Comparison of ENCODE assay signal across 19 cellular contexts in genomic region chr12:95884998-95885397, GRCh38. TPM values are rescaled to one million over a fixed set of nuclear protein-coding genes. Genes with fewer than 3 reads are reported as not detected.
"Had no signal": no experiment of that assay in that cellular context is flagged by ENCODE, and none has a peak within 500 bp of the region (broad histone marks: within the 10 kb centered on the region; RNA-seq: fewer than 3 reads in every experiment).

No MANE protein-coding gene starts in this region.

- H3K27me3 ChIP-seq: dorsolateral prefrontal cortex, esophagus squamous epithelium had no signal

- H3K4me3 Mint-ChIP-seq: activated B cell treated with CpG ODN at 0.5 μM for 24 hours; activated CD4-positive, alpha-beta T cell treated with anti-CD3 and anti-CD28 coated beads, Interleukin-2, amount 10 ng/mL, durations not matched to agents 7 days and 5 days; brain; memory B cell; nephron; type B pancreatic cell had no signal

- H3K36me3 ChIP-seq: esophagus squamous epithelium had no signal

- H3K27ac ChIP-seq: dorsolateral prefrontal cortex, esophagus squamous epithelium had no signal

- H3K36me3 Mint-ChIP-seq: brain, type B pancreatic cell had no signal

- ATAC-seq: SK-N-SH treated with all-trans-retinoic acid at 6 μM for 48 hours had no signal

- H3K27me3 Mint-ChIP-seq: brain, progenitor cell of endocrine pancreas, type B pancreatic cell had no signal

- DNase-seq: activated B cell treated with CpG ODN at 0.5 μM for 24 hours; activated CD4-positive, alpha-beta T cell treated with anti-CD3 and anti-CD28 coated beads, Interleukin-2, amount 10 ng/mL, durations not matched to agents 7 days and 5 days; activated CD8-positive, alpha-beta memory T cell treated with anti-CD3 and anti-CD28 coated beads for 24 hours; activated naive CD4-positive, alpha-beta T cell treated with anti-CD3 and anti-CD28 coated beads, Interleukin-2, amount 50 U/mL, for 16 hours; activated T-cell treated with anti-CD3 and anti-CD28 coated beads for 4 hours; dorsolateral prefrontal cortex; esophagus squamous epithelium; kidney glomerular epithelial cell; occipital lobe; stimulated activated CD4-positive, alpha-beta T cell treated with anti-CD3 and anti-CD28 coated beads, Interleukin-2, amount 100 ng/mL, for 48 hours; stimulated activated naive CD4-positive, alpha-beta T cell treated with Interleukin-2 at 50 U/mL for 16 hours had no signal

- H3K4me1 ChIP-seq: esophagus squamous epithelium had no signal

- H3K4me1 Mint-ChIP-seq: activated B cell treated with CpG ODN at 0.5 μM for 24 hours; activated CD4-positive, alpha-beta T cell treated with anti-CD3 and anti-CD28 coated beads, Interleukin-2, amount 10 ng/mL, durations not matched to agents 7 days and 5 days; brain; memory B cell; nephron had no signal

- H3K27ac Mint-ChIP-seq: activated B cell treated with CpG ODN at 0.5 μM for 24 hours; activated CD4-positive, alpha-beta T cell treated with anti-CD3 and anti-CD28 coated beads, Interleukin-2, amount 10 ng/mL, durations not matched to agents 7 days and 5 days; brain; memory B cell; nephron; progenitor cell of endocrine pancreas; type B pancreatic cell had no signal

- H3K9me3 ChIP-seq: esophagus squamous epithelium had no signal

- H3K9me3 Mint-ChIP-seq: activated CD4-positive, alpha-beta T cell treated with anti-CD3 and anti-CD28 coated beads, Interleukin-2, amount 10 ng/mL, durations not matched to agents 7 days and 5 days; memory B cell; nephron; type B pancreatic cell had no signal

- H3K4me3 ChIP-seq: dorsolateral prefrontal cortex, esophagus squamous epithelium had no signal

RNA-seq across cellular contexts. Expression of gene CCDC38, which starts 57.4 kb away (rescaled TPM):
- total RNA-seq: activated CD4-positive, alpha-beta T cell treated with anti-CD3 and anti-CD28 coated beads, Interleukin-2, amount 10 ng/mL, durations not matched to agents 7 days and 5 days; cerebellum; frontal cortex; progenitor cell of endocrine pancreas had no signal
